ENCODE assay signal across 21 cellular contexts in the genomic region with DNA sequence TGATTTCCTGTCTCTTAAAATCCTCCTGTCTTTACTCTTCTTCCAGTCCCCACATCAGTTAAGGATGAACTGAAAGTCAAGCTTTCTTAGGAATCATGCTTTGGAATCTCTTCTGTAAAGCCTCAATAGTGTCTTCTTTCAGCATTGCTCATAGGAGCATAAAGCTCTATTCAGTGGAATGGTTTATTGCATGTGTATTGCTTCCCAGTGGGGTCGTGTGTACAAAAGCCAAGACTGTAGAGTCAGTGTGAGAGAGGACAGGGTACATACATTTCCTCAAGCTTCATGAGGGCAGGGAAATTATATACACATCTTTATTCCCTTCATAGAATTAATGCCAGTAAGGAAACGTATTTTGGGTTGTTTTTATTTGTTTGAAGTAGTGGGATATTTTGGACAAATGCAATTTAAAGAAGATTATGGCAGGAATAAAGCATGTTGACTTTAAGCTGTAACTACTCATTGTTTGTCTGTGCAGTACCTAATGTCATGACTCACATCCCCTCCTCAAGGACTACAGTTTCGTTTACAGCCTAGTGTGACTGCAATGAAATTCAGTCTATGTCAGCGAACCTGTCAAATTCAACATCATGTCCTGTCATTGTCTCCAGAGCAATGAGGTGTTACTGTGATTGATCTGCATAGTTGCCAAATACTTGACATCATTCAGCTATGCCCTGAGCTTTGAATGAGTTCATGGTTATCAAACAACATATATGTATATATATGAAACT.
DNase-seq lines count a peak whose midpoint lies in the region; ATAC-seq, FAIRE-seq and TF ChIP-seq lines count a peak whose summit lies in the region.
"Had no signal": no experiment of that assay in that cellular context is flagged by ENCODE, and none has a peak within 500 bp of the region (broad histone marks: within the 10 kb centered on the region; RNA-seq: fewer than 3 reads in every experiment).

No MANE protein-coding gene starts in this region.

- TF ChIP-seq POLR2A in H54 (IDR thresholded peaks at IDR 0.05; ENCODE audit: low read depth, low read length), result no peak

- H3K9ac ChIP-seq in mesendoderm (ENCODE audit: low read length), result no peak overlapping the region

- no peak overlapping the region for H4K8ac ChIP-seq in mesendoderm (ENCODE audit: low read depth, low read length)

- no peak overlapping the region for H3K4me2 ChIP-seq in mesendoderm (ENCODE audit: low read length)

- no peaks in the 10 kb centered on the region for H3K36me3 ChIP-seq in bronchial epithelial cell (ENCODE audit: control insufficient read depth, insufficient read depth, low read length)
- H3K36me3 ChIP-seq in mesendoderm (ENCODE audit: control insufficient read depth, insufficient read depth, low read length), result no peaks in the 10 kb centered on the region
- H3K36me3 ChIP-seq: gastrocnemius medialis had no signal

- WGBS in mesendoderm (ENCODE audit: extremely low coverage, insufficient coverage, low lambda C conversion rate), result 100% methylated on average over 1 of the region's 4 CpGs

- no peak overlapping the region for H3K4ac ChIP-seq in mesendoderm (ENCODE audit: low read depth, low read length)

- H4K5ac ChIP-seq in mesendoderm (ENCODE audit: low read length), result no peak overlapping the region

- no peaks in the 10 kb centered on the region for H3K27me3 Mint-ChIP-seq in activated naive CD4-positive, alpha-beta T cell treated with anti-CD3 and anti-CD28 coated beads, Interleukin-2, amount 10 ng/mL, durations not matched to agents 7 days and 5 days
- H3K27me3 Mint-ChIP-seq: activated CD4-positive, alpha-beta memory T cell treated with anti-CD3 and anti-CD28 coated beads, Interleukin-2, amount 10 ng/mL, durations not matched to agents 7 days and 5 days; CD4-positive, CD25-positive, alpha-beta regulatory T cell; T-helper 17 cell had no signal

- H3K4me3 Mint-ChIP-seq in activated naive CD4-positive, alpha-beta T cell treated with anti-CD3 and anti-CD28 coated beads, Interleukin-2, amount 10 ng/mL, durations not matched to agents 7 days and 5 days, result no peak overlapping the region
- H3K4me3 Mint-ChIP-seq: activated CD4-positive, alpha-beta memory T cell treated with anti-CD3 and anti-CD28 coated beads, Interleukin-2, amount 10 ng/mL, durations not matched to agents 7 days and 5 days; CD4-positive, CD25-positive, alpha-beta regulatory T cell; H9; T-helper 17 cell had no signal

- peak; percentile 71 for FAIRE-seq in H54 (lab: Jason Lieb, UNC)
- FAIRE-seq in bronchial epithelial cell (lab: Jason Lieb, UNC), result no peak

- no peaks in the 10 kb centered on the region for H3K79me1 ChIP-seq in mesendoderm (ENCODE audit: low read length)

- no peak for ATAC-seq in HG02763 (IDR thresholded peaks at IDR 0.05; ENCODE audit: unreplicated experiment)
- ATAC-seq in HG03460 (IDR thresholded peaks at IDR 0.05; ENCODE audit: unreplicated experiment), result no peak
- ATAC-seq: gastrocnemius medialis, T-helper 17 cell had no signal

- no peak for TF ChIP-seq CTCF in bronchial epithelial cell (IDR thresholded peaks at IDR 0.05; ENCODE audit: insufficient read depth, low read length, severe bottlenecking)

- H2BK5ac ChIP-seq in mesendoderm (ENCODE audit: low read length), result no peak overlapping the region

- no peaks in the 10 kb centered on the region for H3K36me3 Mint-ChIP-seq in activated naive CD4-positive, alpha-beta T cell treated with anti-CD3 and anti-CD28 coated beads, Interleukin-2, amount 10 ng/mL, durations not matched to agents 7 days and 5 days
- H3K36me3 Mint-ChIP-seq: CD4-positive, CD25-positive, alpha-beta regulatory T cell had no signal

- DNase-seq in H54 (ENCODE audit: insufficient read length, low spot score) (no peak), NCI-H774 (lab: John Stamatoyannopoulos, UW) (peak; percentile 11), bronchial epithelial cell (ENCODE audit: low read depth) (peak; percentile 67), mesendoderm (peak; percentile 60), SKM-1 treated with dmso at 0.1 percent for 144 hours (lab: John Stamatoyannopoulos, UW; ENCODE audit: unreplicated experiment) (no peak)
- DNase-seq in activated naive CD4-positive, alpha-beta T cell treated with anti-CD3 and anti-CD28 coated beads, Interleukin-2, amount 10 ng/mL, durations not matched to agents 7 days and 5 days, result no peak
- DNase-seq: activated CD4-positive, alpha-beta memory T cell treated with anti-CD3 and anti-CD28 coated beads, Interleukin-2, amount 10 ng/mL, durations not matched to agents 7 days and 5 days; activated naive CD4-positive, alpha-beta T cell treated with anti-CD3 and anti-CD28 coated beads, Interleukin-2, amount 50 U/mL, for 16 hours; activated T-cell treated with anti-CD3 and anti-CD28 coated beads, Interleukin-2, amount 50 U/mL, for 1 hour; CD4-positive, CD25-positive, alpha-beta regulatory T cell; cortex of kidney; gastrocnemius medialis; H9; NCI-H1048; NCI-H2081 treated with DMSO at 0.1 percent for 48 hours; stimulated activated CD4-positive, alpha-beta T cell treated with anti-CD3 and anti-CD28 coated beads, Interleukin-4, amount 100 ng/mL, for 24 hours; T-helper 17 cell had no signal

- no peak overlapping the region for H3K18ac ChIP-seq in mesendoderm (ENCODE audit: low read length)

- H3K79me2 ChIP-seq in mesendoderm (ENCODE audit: control insufficient read depth, insufficient read depth, low read length), result no peaks in the 10 kb centered on the region

- CTCF ChIA-PET in activated naive CD4-positive, alpha-beta T cell treated with anti-CD3 and anti-CD28 coated beads, Interleukin-2, amount 10 ng/mL, durations not matched to agents 7 days and 5 days (lab: Charles Lee), result no interaction called here

- H3K4me3 ChIP-seq in bronchial epithelial cell (ENCODE audit: low read depth, low read length) (no peak overlapping the region), mesendoderm (ENCODE audit: low read length) (no peak overlapping the region)
- H3K4me3 ChIP-seq: gastrocnemius medialis, skin epidermis had no signal

- H2AK5ac ChIP-seq in mesendoderm (ENCODE audit: low read length), result no peak overlapping the region

- H3K27me3 ChIP-seq in bronchial epithelial cell (ENCODE audit: control insufficient read depth, insufficient read depth, low read length), result no peaks in the 10 kb centered on the region
- no peaks in the 10 kb centered on the region for H3K27me3 ChIP-seq in mesendoderm (ENCODE audit: insufficient read depth, low read length, poor library complexity)
- H3K27me3 ChIP-seq: gastrocnemius medialis had no signal

- no peaks in the 10 kb centered on the region for H3K4me1 Mint-ChIP-seq in activated naive CD4-positive, alpha-beta T cell treated with anti-CD3 and anti-CD28 coated beads, Interleukin-2, amount 10 ng/mL, durations not matched to agents 7 days and 5 days
- H3K4me1 Mint-ChIP-seq: activated CD4-positive, alpha-beta memory T cell treated with anti-CD3 and anti-CD28 coated beads, Interleukin-2, amount 10 ng/mL, durations not matched to agents 7 days and 5 days; CD4-positive, CD25-positive, alpha-beta regulatory T cell; T-helper 17 cell had no signal

- H3K27ac ChIP-seq in mesendoderm (ENCODE audit: low read depth, low read length), result no peak overlapping the region
- H3K27ac ChIP-seq: epithelial cell of prostate, gastrocnemius medialis, skin epidermis had no signal

- no peaks in the 10 kb centered on the region for H3K9me3 Mint-ChIP-seq in activated naive CD4-positive, alpha-beta T cell treated with anti-CD3 and anti-CD28 coated beads, Interleukin-2, amount 10 ng/mL, durations not matched to agents 7 days and 5 days
- H3K9me3 Mint-ChIP-seq: H9 had no signal

- no peak overlapping the region for H2BK15ac ChIP-seq in mesendoderm (replicated peaks; ENCODE audit: low read depth)

- no peak overlapping the region for H3K23ac ChIP-seq in mesendoderm (ENCODE audit: low read length)

- no peak overlapping the region for H2BK120ac ChIP-seq in mesendoderm (ENCODE audit: low read depth, low read length)

- H3K4me1 ChIP-seq in mesendoderm (ENCODE audit: control insufficient read depth, low read depth, low read length), result no peaks in the 10 kb centered on the region
- H3K4me1 ChIP-seq: gastrocnemius medialis had no signal

- H3K27ac Mint-ChIP-seq in activated naive CD4-positive, alpha-beta T cell treated with anti-CD3 and anti-CD28 coated beads, Interleukin-2, amount 10 ng/mL, durations not matched to agents 7 days and 5 days, result no peak overlapping the region
- H3K27ac Mint-ChIP-seq: activated CD4-positive, alpha-beta memory T cell treated with anti-CD3 and anti-CD28 coated beads, Interleukin-2, amount 10 ng/mL, durations not matched to agents 7 days and 5 days; CD4-positive, CD25-positive, alpha-beta regulatory T cell; T-helper 17 cell had no signal

- H3K56ac ChIP-seq in mesendoderm (ENCODE audit: low read length), result no peak overlapping the region

Comparison
In these comparisons a context has a peak if more than half of its experiments do, and no peak if none do; other contexts are left out.
1. DNase-seq: peak in NCI-H774 (single experiment), bronchial epithelial cell (single experiment) and mesendoderm (single experiment); none in H54 (single experiment), activated naive CD4-positive, alpha-beta T cell treated with anti-CD3 and anti-CD28 coated beads, Interleukin-2, amount 10 ng/mL, durations not matched to agents 7 days and 5 days (single experiment) and SKM-1 treated with dmso at 0.1 percent for 144 hours (single experiment).